Comparison of ENCODE assay signal across 27 cellular contexts in genomic region chr1:227323164-227323955, GRCh38. TPM values are rescaled to one million over a fixed set of nuclear protein-coding genes. Genes with fewer than 3 reads are reported as not detected.
DNase-seq lines count a peak whose midpoint lies in the region; ATAC-seq and TF ChIP-seq lines count a peak whose summit lies in the region.
"Had no signal": no experiment of that assay in that cellular context is flagged by ENCODE, and none has a peak within 500 bp of the region (broad histone marks: within the 10 kb centered on the region; RNA-seq: fewer than 3 reads in every experiment).

No MANE protein-coding gene starts in this region.

- peaks cover 0 to 8% (median 0%) of the 10 kb centered on the region in 3 donors for H3K27me3 ChIP-seq in stomach
- H3K27me3 ChIP-seq: breast epithelium, suprapubic skin had no signal

- H3K36me3 ChIP-seq in HEK293 (ENCODE audit: control insufficient read depth in 2 of 2, insufficient read depth in 1 of 2, low read length in 2 of 2) = no peaks in the 10 kb centered on the region
- H3K36me3 ChIP-seq in stomach = no peaks in the 10 kb centered on the region
- H3K36me3 ChIP-seq: breast epithelium, suprapubic skin had no signal

- H3K27ac ChIP-seq in HEK293 (ENCODE audit: extremely low read depth, low read depth, low read length) (no peak overlapping the region), stomach (peak overlapping the region; percentile 74 to 98 (median 96))
- H3K27ac ChIP-seq: breast epithelium, suprapubic skin had no signal

- WGBS in stomach, 5 donors = 39 to 71% (median 44%) methylated on average over 9 of the region's 9 CpGs

- intact Hi-C loops in stomach (cut with DNase I; ENCODE audit: low total_unique reads) = no loop called here

- DNase-seq in SW480 (ENCODE audit: low spot score) = peak; percentile 39
- peak; percentile 50 for DNase-seq in left lobe of liver (ENCODE audit: low spot score)
- peak; percentile 88 for DNase-seq in stomach
- DNase-seq in stimulated activated naive CD4-positive, alpha-beta T cell (lab: John Stamatoyannopoulos, UW) = no peak
- no peak for DNase-seq in GDM1 (lab: John Stamatoyannopoulos, UW)
- no peak for DNase-seq in NCI-H2196 treated with DMSO at 0.1 percent for 48 hours (lab: John Stamatoyannopoulos, UW; ENCODE audit: unreplicated experiment)
- DNase-seq: activated CD4-positive, alpha-beta T cell treated with anti-CD3 and anti-CD28 coated beads, Interleukin-2, amount 10 ng/mL, durations not matched to agents 24 days and 14 days; activated effector memory CD4-positive, alpha-beta T cell treated with Interleukin-2 at 50 U/mL for 16 hours; activated T-cell treated with anti-CD3 and anti-CD28 coated beads, Interleukin-2, amount 50 U/mL, for 1 hour; amygdala; CD8-positive, alpha-beta memory T cell; effector CD8-positive, alpha-beta T cell; glutamatergic neuron; H9; NCI-H1048; NCI-H1694; NCI-H510A; occipital lobe; T-helper 1 cell had no signal

- CTCF ChIA-PET in HEK293 (lab: Yijun Ruan, JAX) = interaction anchor here (1.5 kb wide), 1 partner anchor 115 kb away, joined by 3 read pairs; no protein-coding TSS in a partner anchor

- H3K4me1 ChIP-seq in HEK293 (ENCODE audit: control insufficient read depth, insufficient read depth, low read length) (no peaks in the 10 kb centered on the region), stomach (peaks cover 8 to 29% (median 19%) of the 10 kb centered on the region in 4 donors)
- H3K4me1 ChIP-seq: breast epithelium, suprapubic skin had no signal

- TF ChIP-seq CTCF in HEK293 (tag by site-specific recombination; IDR thresholded peaks at IDR 0.05) (no peak), stomach (IDR thresholded peaks at IDR 0.05) (no peak)

- TF ChIP-seq EP300 in stomach (IDR thresholded peaks at IDR 0.05) = no peak

- TF ChIP-seq POLR2A in stomach (IDR thresholded peaks at IDR 0.05) = no peak

- H3K4me3 ChIP-seq in HEK293 (ENCODE audit: low read depth, low read length) (no peak overlapping the region), stomach (no peak overlapping the region)
- H3K4me3 ChIP-seq: breast epithelium, suprapubic skin had no signal

- POLR2A ChIA-PET in HEK293 (lab: Yijun Ruan, JAX) = no interaction called here

- H3K9me3 ChIP-seq in HEK293 (ENCODE audit: control insufficient read depth, insufficient read depth, low read depth, low read length) (no peaks in the 10 kb centered on the region), stomach (no peaks in the 10 kb centered on the region)
- H3K9me3 ChIP-seq: breast epithelium, suprapubic skin had no signal

- peak; percentile 20 for ATAC-seq in left lobe of liver
- ATAC-seq: activated naive CD4-positive, alpha-beta T cell treated with anti-CD3 and anti-CD28 coated beads, Interleukin-2, amount 50 U/mL, for 72 hours; natural killer cell treated with Interleukin-12 subunit alpha and Interleukin-12 subunit beta and Interleukin-15 and Interleukin-18, amount 100 ng/mL, for 72 hours; stimulated activated memory B cell treated with anti-CD40 and anti-IgM and Interleukin-4, amounts not matched to agents 10 μg/mL and 1 μg/mL and 100 μg/mL, for 72 hours; WTC11 had no signal

TF ChIP-seq in HEK293, 187 proteins besides CTCF, POLR2A, EP300 and RAD21:
- no peak for TF ChIP-seq ZNF701 (tag by site-specific recombination; IDR thresholded peaks at IDR 0.05)
- TF ChIP-seq ZNF18 (tag by site-specific recombination; IDR thresholded peaks at IDR 0.05) = peak; percentile 79
- no peak for TF ChIP-seq ZNF211 (tag by site-specific recombination; IDR thresholded peaks at IDR 0.05; ENCODE audit: low read depth)
- TF ChIP-seq ZNF350 (tag by site-specific recombination; IDR thresholded peaks at IDR 0.05) = no peak
- no peak for TF ChIP-seq ZSCAN30 (tag by site-specific recombination; IDR thresholded peaks at IDR 0.05)
- TF ChIP-seq PRDM1 (tag by site-specific recombination; IDR thresholded peaks at IDR 0.05) = peak; percentile 57; the same call in 1 of the 2 replicates
- peak; percentile 25; the same call in 1 of the 2 replicates for TF ChIP-seq KLF1 (tag by site-specific recombination; IDR thresholded peaks at IDR 0.05)
- TF ChIP-seq ZNF324 (tag by site-specific recombination; IDR thresholded peaks at IDR 0.05) = no peak
- no peak for TF ChIP-seq ZBTB17 (tag by site-specific recombination; IDR thresholded peaks at IDR 0.05)

RNA-seq across cellular contexts. Expression of gene CDC42BPA, which starts 5.1 kb away (rescaled TPM):
- total RNA-seq in left lobe of liver = 14.5 TPM
- total RNA-seq in stomach = 100 to 1,000 TPM in 2 of 5 donors, 10 to 100 TPM in 3; 57.1 to 198 (median 89.2) TPM
- 10 to 100 TPM in 1 of 3 donors, 1 to 10 TPM in 2; 6.2 to 11.6 (median 9.4) TPM for polyA plus RNA-seq in stomach
- polyA plus RNA-seq: IgD-negative memory B cell had no signal

Comparison
In these comparisons a context has a peak if more than half of its experiments do, and no peak if none do; other contexts are left out.
1. DNase-seq: peak in SW480 (single experiment), left lobe of liver (single experiment) and stomach (single experiment); none in stimulated activated naive CD4-positive, alpha-beta T cell (0 of 6), GDM1 (single experiment) and NCI-H2196 treated with DMSO at 0.1 percent for 48 hours (single experiment).